8 cellular contexts compared by ENCODE assay signal in genomic region chr10:43689955-43690771, GRCh38. TPM values are rescaled to one million over a fixed set of nuclear protein-coding genes. Genes with fewer than 3 reads are reported as not detected.
A peak's percentile ranks its signal among the peaks of the same experiment; 100 is the strongest.
DNase-seq lines count a peak whose midpoint lies in the region; ATAC-seq and TF ChIP-seq lines count a peak whose summit lies in the region.

No MANE protein-coding gene starts in this region.

- peaks cover 0 to 10% (median 6%) of the 10 kb centered on the region in 7 donors for H3K4me1 Mint-ChIP-seq in naive thymus-derived CD4-positive, alpha-beta T cell

- peak overlapping the region; percentile 61 for H3K4me3 ChIP-seq in PC-3 (ENCODE audit: low read length)
- peak overlapping the region; percentile 90 for H3K4me3 ChIP-seq in naive thymus-derived CD4-positive, alpha-beta T cell (ENCODE audit: low read length)

- H3K9me3 ChIP-seq in PC-3 (ENCODE audit: low read length) = no peaks in the 10 kb centered on the region
- H3K9me3 ChIP-seq in naive thymus-derived CD4-positive, alpha-beta T cell (ENCODE audit: control insufficient read depth in 2 of 3, low read length in 3 of 3) = no peaks in the 10 kb centered on the region

- peak; percentile 74 for DNase-seq in GM19240 (ENCODE audit: insufficient read length, low spot score)
- DNase-seq in PC-3 = peak; percentile 66
- DNase-seq in activated T-helper 1 cell treated with anti-CD3 and anti-CD28 coated beads, Interleukin-2, amount 50 U/mL, for 16 hours (ENCODE audit: low read depth in 1 of 2, low spot score in 1 of 2) = peak; percentile 64 to 80
- DNase-seq in fibroblast of gingiva (ENCODE audit: low read depth) = peak; percentile 82
- DNase-seq in naive thymus-derived CD4-positive, alpha-beta T cell = peak; percentile 69 to 93 (median 88)
- peak; percentile 66 to 68 for DNase-seq in stimulated activated CD8-positive, alpha-beta memory T cell treated with anti-CD3 and anti-CD28 coated beads, Interleukin-7, amount 100 ng/mL, for 48 hours (ENCODE audit: extremely low read depth in 1 of 2, low read depth in 1 of 2)

- H3K4me3 Mint-ChIP-seq in naive thymus-derived CD4-positive, alpha-beta T cell = peak overlapping the region; percentile 88 to 93 (median 92)

- no peaks in the 10 kb centered on the region for H3K79me2 ChIP-seq in PC-3 (ENCODE audit: low read length)

- no peaks in the 10 kb centered on the region for H3K9me3 Mint-ChIP-seq in naive thymus-derived CD4-positive, alpha-beta T cell

- 0 out of 2 replicates have a peak, but pooled peaks cover 8% of the 10 kb centered on the region for H3K4me1 ChIP-seq in PC-3 (ENCODE audit: insufficient read depth, low read length)
- H3K4me1 ChIP-seq in naive thymus-derived CD4-positive, alpha-beta T cell (ENCODE audit: control insufficient read depth in 2 of 2, insufficient read depth in 2 of 2, low read length in 2 of 2) = no peaks in the 10 kb centered on the region

- intact Hi-C loops in PC-3 (cut with micrococcal nuclease) = loop anchor here (5.0 kb wide), 1 partner anchor 92 kb away; no protein-coding TSS in a partner anchor
- intact Hi-C loops in naive thymus-derived CD4-positive, alpha-beta T cell (cut with micrococcal nuclease) = loop anchor here (1.0 to 10.0 kb wide), 10 partner anchors 19 to 1167 kb away; partner anchors contain the start of gene ZNF32 (in 1 of the 2)

- ATAC-seq in HG03439 (IDR thresholded peaks at IDR 0.05; ENCODE audit: unreplicated experiment) = peak; percentile 96
- ATAC-seq in PC-3 = peak; percentile 86
- ATAC-seq in naive thymus-derived CD4-positive, alpha-beta T cell = peak; percentile 98

- H3K27me3 ChIP-seq in PC-3 (ENCODE audit: low read length) = peaks cover 23% of the 10 kb centered on the region
- H3K27me3 ChIP-seq in naive thymus-derived CD4-positive, alpha-beta T cell (ENCODE audit: control insufficient read depth in 2 of 2, insufficient read depth in 2 of 2, low read length in 2 of 2) = no peaks in the 10 kb centered on the region

- no peaks in the 10 kb centered on the region for H3F3A ChIP-seq in PC-3 (ENCODE audit: low read length, unreplicated experiment)

- H3K9me2 ChIP-seq in PC-3 (replicated peaks; ENCODE audit: low read length) = no peaks in the 10 kb centered on the region

- H3K27ac ChIP-seq in C4-2B (peak overlapping the region; percentile 71), PC-3 (ENCODE audit: low read length) (no peak overlapping the region)
- no peak overlapping the region for H3K27ac ChIP-seq in naive thymus-derived CD4-positive, alpha-beta T cell (ENCODE audit: low read depth, low read length)

- peak overlapping the region; percentile 86 for H2AFZ ChIP-seq in PC-3 (ENCODE audit: low read length)

- H4K20me1 ChIP-seq in PC-3 (ENCODE audit: low read length) = no peaks in the 10 kb centered on the region

- no TSS peak for BruUV-seq in PC-3 (replicated peaks; lab: Mats Ljungman, UMichigan)

- H3K27ac Mint-ChIP-seq in naive thymus-derived CD4-positive, alpha-beta T cell = peak overlapping the region in 7 of 9 donors; percentile 28 to 84 (median 43)

- H3K36me3 ChIP-seq in PC-3 (ENCODE audit: low read depth, low read length) = no peaks in the 10 kb centered on the region
- no peaks in the 10 kb centered on the region for H3K36me3 ChIP-seq in naive thymus-derived CD4-positive, alpha-beta T cell (ENCODE audit: control insufficient read depth in 2 of 3, insufficient read depth in 3 of 3, low read length in 3 of 3)

- H3K9ac ChIP-seq in PC-3 (ENCODE audit: low read length) = no peak overlapping the region

- H3K4me2 ChIP-seq in PC-3 (ENCODE audit: low read length) = peak overlapping the region; percentile 80

- CTCF ChIA-PET in PC-3 (lab: Charles Lee) = no interaction called here
- CTCF ChIA-PET in naive thymus-derived CD4-positive, alpha-beta T cell (lab: Charles Lee) = interaction anchor here (0.7 to 1.8 kb wide), 11 partner anchors 10 to 1174 kb away, joined by 3 to 8 read pairs (median 4); no protein-coding TSS in a partner anchor

- POLR2A ChIA-PET in PC-3 (lab: Charles Lee; ENCODE audit: unreplicated experiment) = no interaction called here
- POLR2A ChIA-PET in naive thymus-derived CD4-positive, alpha-beta T cell (lab: Charles Lee) = interaction anchor here (0.6 to 1.1 kb wide), 3 partner anchors 68 to 156 kb away, joined by 3 read pairs; no protein-coding TSS in a partner anchor

- no peaks in the 10 kb centered on the region for H3K36me3 Mint-ChIP-seq in naive thymus-derived CD4-positive, alpha-beta T cell

- TF ChIP-seq CTCF in C4-2B (conservative IDR thresholded peaks at IDR 0.05) (peak; percentile 99), PC-3 (conservative IDR thresholded peaks at IDR 0.05; ENCODE audit: low read depth, low read length) (peak; percentile 79)

- peaks cover 8 to 27% (median 17%) of the 10 kb centered on the region in 5 donors for H3K27me3 Mint-ChIP-seq in naive thymus-derived CD4-positive, alpha-beta T cell

RNA-seq across cellular contexts. Expression of gene ZNF32, which starts 41.5 kb away (rescaled TPM):
- 14.3 and 16.7 TPM in 2 replicates for total RNA-seq in PC-3 (2014; rRNA removed)
- total RNA-seq in naive thymus-derived CD4-positive, alpha-beta T cell = 10 to 100 TPM; 19.3 to 47.0 (median 22.7) TPM
- 10 to 100 TPM; 92.2 to 98.8 TPM for polyA plus RNA-seq in naive thymus-derived CD4-positive, alpha-beta T cell
